ENCODE assay signal across 9 cellular contexts in the genomic region with DNA sequence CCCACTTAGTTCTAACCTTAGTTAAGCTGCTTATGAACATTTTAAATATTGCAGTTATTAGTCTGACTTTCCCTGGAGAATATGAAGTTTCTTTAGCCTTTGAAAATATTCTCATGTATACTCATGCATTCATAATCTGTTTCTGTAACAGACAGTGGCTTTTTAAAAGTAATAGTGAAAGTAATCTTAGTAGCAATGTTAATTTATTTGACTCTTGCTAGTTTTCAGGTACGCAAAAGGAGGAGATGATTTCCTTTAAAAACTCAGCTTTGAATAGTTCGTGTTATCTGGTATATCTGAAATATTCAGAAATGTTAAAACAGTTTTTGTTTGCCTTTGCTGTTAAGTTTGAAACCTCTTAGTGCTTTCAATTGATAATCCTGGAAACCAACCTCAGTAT. TPM values are rescaled to one million over a fixed set of nuclear protein-coding genes. Genes with fewer than 3 reads are reported as not detected.
DNase-seq lines count a peak whose midpoint lies in the region; ATAC-seq and TF ChIP-seq lines count a peak whose summit lies in the region.
"Had no signal": no experiment of that assay in that cellular context is flagged by ENCODE, and none has a peak within 500 bp of the region (broad histone marks: within the 10 kb centered on the region; RNA-seq: fewer than 3 reads in every experiment).

No MANE protein-coding gene starts in this region.

- peaks cover 57% of the 10 kb centered on the region for H3K4me1 Mint-ChIP-seq in activated naive CD8-positive, alpha-beta T cell treated with anti-CD3 and anti-CD28 coated beads for 36 hours

- H3K4me3 Mint-ChIP-seq in activated naive CD8-positive, alpha-beta T cell treated with anti-CD3 and anti-CD28 coated beads for 36 hours, result peak overlapping the region; percentile 89

- no peaks in the 10 kb centered on the region for H3K9me3 ChIP-seq in left ventricle myocardium inferior (replicated peaks)
- no peaks in the 10 kb centered on the region for H3K9me3 ChIP-seq in lower lobe of right lung
- no peaks in the 10 kb centered on the region for H3K9me3 ChIP-seq in vagina

- peaks cover 28% of the 10 kb centered on the region for H3K36me3 Mint-ChIP-seq in activated naive CD8-positive, alpha-beta T cell treated with anti-CD3 and anti-CD28 coated beads for 36 hours

- no peak for ATAC-seq in left cardiac atrium
- ATAC-seq in lower lobe of right lung, result no peak
- no peak for ATAC-seq in HG03139 (IDR thresholded peaks at IDR 0.05; ENCODE audit: unreplicated experiment)

- no peak for TF ChIP-seq POLR2A in vagina (IDR thresholded peaks at IDR 0.05)

- TF ChIP-seq CTCF in left ventricle myocardium inferior (IDR thresholded peaks at IDR 0.05; ENCODE audit: borderline replicate concordance) (no peak), lower lobe of right lung (IDR thresholded peaks at IDR 0.05) (no peak), vagina (IDR thresholded peaks at IDR 0.05) (no peak)

- peaks cover 6% of the 10 kb centered on the region for H3K9me3 Mint-ChIP-seq in activated naive CD8-positive, alpha-beta T cell treated with anti-CD3 and anti-CD28 coated beads for 36 hours

- H3K27me3 ChIP-seq in left ventricle myocardium inferior (ENCODE audit: low read depth) (no peaks in the 10 kb centered on the region), lower lobe of right lung (ENCODE audit: low read depth) (no peaks in the 10 kb centered on the region), vagina (no peaks in the 10 kb centered on the region)

- DNase-seq in left ventricle myocardium inferior, result no peak
- DNase-seq in left cardiac atrium, result no peak
- DNase-seq in activated naive CD8-positive, alpha-beta T cell treated with anti-CD3 and anti-CD28 coated beads for 36 hours, result no peak
- no peak for DNase-seq in lower lobe of right lung
- no peak for DNase-seq in vagina (ENCODE audit: extremely low spot score in 2 of 2)
- DNase-seq in effector CD4-positive, alpha-beta T cell, result no peak
- no peak for DNase-seq in NCI-H187 (lab: John Stamatoyannopoulos, UW)
- DNase-seq: NCI-H1694 treated with DMSO at 0.1 percent for 48 hours had no signal

- intact Hi-C loops in left ventricle myocardium inferior (cut with micrococcal nuclease), result no loop called here
- intact Hi-C loops in left cardiac atrium (cut with DNase I), result no loop called here
- intact Hi-C loops in lower lobe of right lung (cut with DNase I), result loop anchor here (10.0 kb wide), 1 partner anchor 46 kb away; no protein-coding TSS in a partner anchor
- intact Hi-C loops in vagina (cut with DNase I), result loop anchor here (5.0 kb wide), 1 partner anchor 143 kb away; no protein-coding TSS in a partner anchor

- H3K27ac ChIP-seq in left ventricle myocardium inferior (replicated peaks) (peak overlapping the region; percentile 99), lower lobe of right lung (no peak overlapping the region), vagina (peak overlapping the region; percentile 100)

- peaks cover 85% of the 10 kb centered on the region for H3K4me1 ChIP-seq in left ventricle myocardium inferior
- peaks cover 73% of the 10 kb centered on the region for H3K4me1 ChIP-seq in lower lobe of right lung
- peaks cover 64% of the 10 kb centered on the region for H3K4me1 ChIP-seq in vagina

- H3K36me3 ChIP-seq in left ventricle myocardium inferior (no peaks in the 10 kb centered on the region), lower lobe of right lung (no peaks in the 10 kb centered on the region), vagina (no peaks in the 10 kb centered on the region)

- H3K4me3 ChIP-seq in left ventricle myocardium inferior, result peak overlapping the region; percentile 86
- H3K4me3 ChIP-seq in lower lobe of right lung, result peak overlapping the region; percentile 0
- H3K4me3 ChIP-seq in vagina, result no peak overlapping the region

- no peaks in the 10 kb centered on the region for H3K27me3 Mint-ChIP-seq in activated naive CD8-positive, alpha-beta T cell treated with anti-CD3 and anti-CD28 coated beads for 36 hours

- H3K27ac Mint-ChIP-seq in activated naive CD8-positive, alpha-beta T cell treated with anti-CD3 and anti-CD28 coated beads for 36 hours, result peak overlapping the region; percentile 92

RNA-seq across cellular contexts. Expression of a gene that starts 3.8 kb away (rescaled TPM):
- total RNA-seq in left ventricle myocardium inferior (49.3 TPM), left cardiac atrium (10 to 100 TPM; 45.6 to 51.5 TPM), lower lobe of right lung (77.7 TPM), vagina (53.5 TPM)
- 10 to 100 TPM; 33.1 to 33.9 TPM for total RNA-seq in activated naive CD8-positive, alpha-beta T cell treated with anti-CD3 and anti-CD28 coated beads for 36 hours

RNA-seq across cellular contexts. Expression of a gene that starts 37.9 kb away (rescaled TPM):
- total RNA-seq in left ventricle myocardium inferior (455 TPM), left cardiac atrium (100 to 1,000 TPM; 285 to 318 TPM), lower lobe of right lung (108 TPM), vagina (75.1 TPM)
- total RNA-seq in activated naive CD8-positive, alpha-beta T cell treated with anti-CD3 and anti-CD28 coated beads for 36 hours, result 100 to 1,000 TPM; 302 to 307 TPM

Comparison
In these comparisons a context has a peak if more than half of its experiments do, and no peak if none do; other contexts are left out.
1. H3K4me3 ChIP-seq: peak in left ventricle myocardium inferior (single experiment) and lower lobe of right lung (single experiment); none in vagina (0 of 2).
2. intact Hi-C loops: an anchor here in lower lobe of right lung (10.0 kb wide) and vagina (5.0 kb wide); none called in left ventricle myocardium inferior and left cardiac atrium.